In genomic region chr6:146984251-146984924, GRCh38 we compare ENCODE assay signal across 1 cellular context.
TF ChIP-seq lines count a peak whose summit lies in the region.

No MANE protein-coding gene starts in this region.

TF ChIP-seq in HepG2, 621 proteins besides CTCF, POLR2A, EP300 and RAD21 (continued from another document and continues in another):
- TF ChIP-seq ZBTB40 (IDR thresholded peaks at IDR 0.05) (no peak), ZBTB40 (CRISPR knock-in tag; IDR thresholded peaks at IDR 0.05) (no peak), BHLHE40 (IDR thresholded peaks at IDR 0.05; ENCODE audit: low read length) (peak; percentile 64), ZFP91 (CRISPR knock-in tag; IDR thresholded peaks at IDR 0.05; ENCODE audit: borderline replicate concordance) (no peak), ZSCAN29 (CRISPR knock-in tag; conservative IDR thresholded peaks at IDR 0.05) (no peak), TCF7L2 (IDR thresholded peaks at IDR 0.05; ENCODE audit: low read depth, low read length) (peak; percentile 75; the same call in 1 of the 2 replicates), ZNF280B (CRISPR knock-in tag; IDR thresholded peaks at IDR 0.05; ENCODE audit: borderline replicate concordance) (no peak), DMAP1 (CRISPR knock-in tag; IDR thresholded peaks at IDR 0.05) (0 out of 2 replicates have a peak, but pooled peaks have one; percentile 51), ZNF75D (CRISPR knock-in tag; IDR thresholded peaks at IDR 0.05; ENCODE audit: borderline replicate concordance) (no peak), MTF2 (CRISPR knock-in tag; IDR thresholded peaks at IDR 0.05; ENCODE audit: borderline replicate concordance) (no peak), ZNF10 (CRISPR knock-in tag; IDR thresholded peaks at IDR 0.05; ENCODE audit: borderline replicate concordance, low read depth) (no peak), SATB2 (CRISPR knock-in tag; IDR thresholded peaks at IDR 0.05) (peak; percentile 16; the same call in 1 of the 2 replicates), NFIC (IDR thresholded peaks at IDR 0.05; ENCODE audit: low read length) (peak; percentile 82), HIVEP1 (CRISPR knock-in tag; IDR thresholded peaks at IDR 0.05) (no peak), POGK (CRISPR knock-in tag; conservative IDR thresholded peaks at IDR 0.05) (no peak), ZNF766 (CRISPR knock-in tag; IDR thresholded peaks at IDR 0.05; ENCODE audit: borderline replicate concordance) (peak; percentile 33; the same call in 1 of the 2 replicates), SMAD1 (CRISPR knock-in tag; IDR thresholded peaks at IDR 0.05; ENCODE audit: borderline replicate concordance, low read depth) (no peak), NCOA2 (CRISPR knock-in tag; IDR thresholded peaks at IDR 0.05) (peak; percentile 90), MXD3 (CRISPR knock-in tag; IDR thresholded peaks at IDR 0.05) (no peak), U2AF2 (IDR thresholded peaks at IDR 0.05; ENCODE audit: low read depth, low read length) (no peak), SMAD9 (CRISPR knock-in tag; IDR thresholded peaks at IDR 0.05) (no peak), ZMYM4 (CRISPR knock-in tag; IDR thresholded peaks at IDR 0.05) (peak; percentile 34; the same call in 1 of the 2 replicates), AFF4 (CRISPR knock-in tag; IDR thresholded peaks at IDR 0.05) (no peak), ZGPAT (CRISPR knock-in tag; IDR thresholded peaks at IDR 0.05) (peak; percentile 37; the same call in 1 of the 2 replicates), ZNF644 (CRISPR knock-in tag; IDR thresholded peaks at IDR 0.05; ENCODE audit: low read depth) (peak; percentile 58), MLLT10 (CRISPR knock-in tag; IDR thresholded peaks at IDR 0.05) (no peak), ZBTB42 (CRISPR knock-in tag; IDR thresholded peaks at IDR 0.05) (no peak), MTERF4 (CRISPR knock-in tag; IDR thresholded peaks at IDR 0.05) (no peak), THAP11 (CRISPR knock-in tag; IDR thresholded peaks at IDR 0.05) (0 out of 2 replicates have a peak, but pooled peaks have one; percentile 4), ZNF333 (CRISPR knock-in tag; IDR thresholded peaks at IDR 0.05; ENCODE audit: borderline replicate concordance) (no peak), NFE2L1 (CRISPR knock-in tag; IDR thresholded peaks at IDR 0.05; ENCODE audit: borderline replicate concordance) (no peak), MIER3 (CRISPR knock-in tag; IDR thresholded peaks at IDR 0.05; ENCODE audit: borderline replicate concordance) (0 out of 2 replicates have a peak, but pooled peaks have one; percentile 22), SALL1 (CRISPR knock-in tag; IDR thresholded peaks at IDR 0.05) (peak; percentile 68), SOX13 (IDR thresholded peaks at IDR 0.05) (peak; percentile 89), SOX13 (CRISPR knock-in tag; conservative IDR thresholded peaks at IDR 0.05 in 1 of 2, IDR thresholded peaks at IDR 0.05 in 1 of 2) (peak in 1 of 2 experiments; percentile 98; a peak in 2 of 4 replicates), GFI1 (CRISPR knock-in tag; IDR thresholded peaks at IDR 0.05; ENCODE audit: borderline replicate concordance) (0 out of 2 replicates have a peak, but pooled peaks have one; percentile 18), TOE1 (CRISPR knock-in tag; IDR thresholded peaks at IDR 0.05) (no peak), ZNF672 (CRISPR knock-in tag; IDR thresholded peaks at IDR 0.05) (no peak), ZNF775 (CRISPR knock-in tag; IDR thresholded peaks at IDR 0.05; ENCODE audit: borderline replicate concordance) (no peak), ZMYM2 (CRISPR knock-in tag; IDR thresholded peaks at IDR 0.05) (no peak)
